ENCODE assay signal across 17 cellular contexts in genomic region chr4:159146454-159146853, GRCh38. TPM values are rescaled to one million over a fixed set of nuclear protein-coding genes. Genes with fewer than 3 reads are reported as not detected.
DNase-seq lines count a peak whose midpoint lies in the region; ATAC-seq, FAIRE-seq and TF ChIP-seq lines count a peak whose summit lies in the region.
"Had no signal": no experiment of that assay in that cellular context is flagged by ENCODE, and none has a peak within 500 bp of the region (broad histone marks: within the 10 kb centered on the region; RNA-seq: fewer than 3 reads in every experiment).

No MANE protein-coding gene starts in this region.

- H3K9me1 ChIP-seq in K562 (ENCODE audit: control insufficient read depth, insufficient read depth, low read length) = no peaks in the 10 kb centered on the region

- intact Hi-C loops in K562 (cut with micrococcal nuclease) (no loop called here), heart left ventricle (cut with DNase I) (loop anchor here in 1 of 10 donors (5.0 kb wide), 1 partner anchor 34 kb away; no protein-coding TSS in a partner anchor)

- TF ChIP-seq RAD21 in K562 (CRISPR knock-in tag; conservative IDR thresholded peaks at IDR 0.05 in 1 of 2, IDR thresholded peaks at IDR 0.05 in 1 of 2) = no peak

- no peak for TF ChIP-seq CTCF in K562 (IDR thresholded peaks at IDR 0.05 in 2 of 3, conservative IDR thresholded peaks at IDR 0.05 in 1 of 3; ENCODE audit: insufficient read depth in 2 of 3, low read depth in 1 of 3, low read length in 3 of 3)
- no peak for TF ChIP-seq CTCF in thoracic aorta (IDR thresholded peaks at IDR 0.05)
- no peak for TF ChIP-seq CTCF in heart left ventricle (IDR thresholded peaks at IDR 0.05)

- POLR2A ChIA-PET in K562 (lab: Yijun Ruan, JAX) = interaction anchor here (0.6 to 1.3 kb wide), 2 partner anchors 26 to 54 kb away, joined by 3 read pairs; no protein-coding TSS in a partner anchor

- no peak for TF ChIP-seq EP300 in K562 (IDR thresholded peaks at IDR 0.05; ENCODE audit: low read length)

- ATAC-seq in K562 (no peak), thoracic aorta (ENCODE audit: insufficient number of reproducible peaks, low FRiP score, low read depth) (no peak), heart left ventricle (no peak)

- H3K4me3 ChIP-seq in K562 = no peak overlapping the region
- H3K4me3 ChIP-seq in thoracic aorta = peak overlapping the region; percentile 26
- no peak overlapping the region for H3K4me3 ChIP-seq in heart left ventricle
- H3K4me3 ChIP-seq: SK-N-MC had no signal

- FAIRE-seq in K562 (lab: Jason Lieb, UNC) = no peak
- FAIRE-seq: H1 had no signal

- H4K20me1 ChIP-seq in K562 (replicated peaks; ENCODE audit: control insufficient read depth, insufficient read depth, low read length) = no peaks in the 10 kb centered on the region

- H3K9me3 ChIP-seq in K562 (replicated peaks; ENCODE audit: control insufficient read depth, insufficient read depth, low read depth, low read length) (no peaks in the 10 kb centered on the region), thoracic aorta (no peaks in the 10 kb centered on the region), heart left ventricle (no peaks in the 10 kb centered on the region)

- CTCF ChIA-PET in K562 (lab: Yijun Ruan, JAX; ENCODE audit: low intra/inter-chr PET ratio) = no interaction called here

- H3K36me3 ChIP-seq in K562 (ENCODE audit: control insufficient read depth, insufficient read depth, low read length) (no peaks in the 10 kb centered on the region), thoracic aorta (no peaks in the 10 kb centered on the region), heart left ventricle (no peaks in the 10 kb centered on the region)

- H2AFZ ChIP-seq in K562 (ENCODE audit: low read depth, low read length) = no peak overlapping the region

- in situ Hi-C loops in K562 (cut with MboI) = no loop called here

- H3K27me3 ChIP-seq in K562 (ENCODE audit: control insufficient read depth in 2 of 2, insufficient read depth in 2 of 2, low read length in 2 of 2) (no peaks in the 10 kb centered on the region), thoracic aorta (replicated peaks; ENCODE audit: insufficient read depth) (no peaks in the 10 kb centered on the region), heart left ventricle (no peaks in the 10 kb centered on the region)

- H3K9ac ChIP-seq in K562 (ENCODE audit: insufficient read depth in 1 of 2, low read depth in 2 of 2, low read length in 2 of 2) = no peak overlapping the region

- H3K27ac ChIP-seq in K562 (ENCODE audit: extremely low read depth, low read depth, low read length) (peak overlapping the region; percentile 12; the same call in 1 of the 3 replicates), thoracic aorta (no peak overlapping the region), heart left ventricle (no peak overlapping the region)
- H3K27ac ChIP-seq: SK-N-MC had no signal

- H3K79me2 ChIP-seq in K562 (ENCODE audit: control insufficient read depth, insufficient read depth, low read length) = peaks cover 90% of the 10 kb centered on the region

- H3K4me1 ChIP-seq in K562 (replicated peaks in 1 of 2; ENCODE audit: control insufficient read depth in 2 of 2, insufficient read depth in 2 of 2, low read length in 2 of 2) (peaks cover 13 to 44% of the 10 kb centered on the region in 2 experiments; a peak in 4 of 5 replicates), thoracic aorta (ENCODE audit: control insufficient read depth in 1 of 2, low read depth in 2 of 2) (peaks cover 29 to 62% of the 10 kb centered on the region in 2 donors), heart left ventricle (peaks cover 0 to 91% (median 58%) of the 10 kb centered on the region in 12 donors)

- BruUV-seq in K562 (replicated peaks; lab: Mats Ljungman, UMichigan) = no TSS peak

- TF ChIP-seq POLR2A in K562 (conservative IDR thresholded peaks at IDR 0.05) = no peak
- TF ChIP-seq POLR2A in heart left ventricle (IDR thresholded peaks at IDR 0.05) = no peak

- H3K4me2 ChIP-seq in K562 (ENCODE audit: insufficient read depth, low read length) = no peak overlapping the region; the same call in 1 of the 2 replicates

- DNase-seq in SIG-M5 treated with dmso at 0.1 percent for 504 hours (lab: John Stamatoyannopoulos, UW; ENCODE audit: unreplicated experiment) (peak; percentile 2), SIG-M5 (lab: John Stamatoyannopoulos, UW) (no peak), NCI-H2171 treated with DMSO at 0.1 percent for 48 hours (lab: John Stamatoyannopoulos, UW) (peak; percentile 60), K562 (ENCODE audit: extremely low read depth in 1 of 4, low spot score in 3 of 4) (no peak), thoracic aorta (ENCODE audit: low spot score) (no peak), heart left ventricle (no peak), activated T-cell treated with anti-CD3 and anti-CD28 coated beads for 4 hours (no peak), UCSD-AML1 (lab: John Stamatoyannopoulos, UW; ENCODE audit: unreplicated experiment) (no peak)
- DNase-seq: ACHN; CD4-positive, alpha-beta T cell; KG1; MM.1S; NCI-H1105 treated with DMSO at 0.1 percent for 48 hours; NCI-H187 treated with DMSO at 0.1 percent for 48 hours; NCI-H524 had no signal

TF ChIP-seq in K562, 482 proteins besides CTCF, POLR2A, EP300 and RAD21:
- TF ChIP-seq CEBPG (CRISPR knock-in tag; IDR thresholded peaks at IDR 0.05) (no peak), CEBPG (tag; conservative IDR thresholded peaks at IDR 0.05 in 1 of 2, IDR thresholded peaks at IDR 0.05 in 1 of 2) (no peak), ZNF561 (CRISPR knock-in tag; conservative IDR thresholded peaks at IDR 0.05) (no peak), ZNF445 (CRISPR knock-in tag; IDR thresholded peaks at IDR 0.05; ENCODE audit: low read depth) (no peak), NCOA4 (IDR thresholded peaks at IDR 0.05; ENCODE audit: partially characterized antibody) (no peak), TARDBP (IDR thresholded peaks at IDR 0.05) (no peak), ZNF239 (CRISPR knock-in tag; IDR thresholded peaks at IDR 0.05) (no peak)
TF ChIP-seq in K562: peak in this region for 0.

RNA-seq across cellular contexts. Expression of gene RAPGEF2, which starts 43.6 kb away (rescaled TPM):
- 50.9 and 149 TPM in 2 replicates for total RNA-seq in K562 (2011; cell fraction: chromatin; rRNA removed; ENCODE audit: low replicate concordance)
- total RNA-seq in K562 (2011; cell fraction: nucleolus; rRNA removed) = 21.8 and 31.8 TPM in 2 replicates
- 43.3 and 46.7 TPM in 2 replicates for total RNA-seq in K562 (2011; cell fraction: nucleoplasm; rRNA removed)
- total RNA-seq in K562 (2014; rRNA removed) (21.2 and 21.4 TPM in 2 replicates), K562 (2014; rRNA removed; fragmentation: Illumina TruSeq; extraction: Trizol) (24.1 and 27.3 TPM in 2 replicates), K562 (2015; rRNA removed; fragmentation: Illumina TruSeq; extraction: Trizol) (29.9 and 32.6 TPM in 2 replicates), K562 (2021) (17.1 and 23.1 TPM in 2 replicates), thoracic aorta (10 to 100 TPM; 63.0 to 63.6 TPM), heart left ventricle (10 to 100 TPM; 35.3 to 75.9 (median 56.9) TPM)
- polyA plus RNA-seq in K562 (2011; rRNA removed) (28.4 and 31.1 TPM in 2 replicates), K562 (2014; fragmentation: Illumina TruSeq; extraction: Trizol) (22.1 and 26.8 TPM in 2 replicates), K562 (2014; fragmentation: Nextera tagmentation; extraction: Ambion mirVana) (1 to 10 TPM; 3.1 to 3.4 TPM), K562 (2014; rRNA removed) (13.1 and 15.0 TPM in 2 replicates), heart left ventricle (10 to 100 TPM; 10.6 to 21.6 TPM)
- 15.8 and 20.2 TPM in 2 replicates for polyA plus RNA-seq in K562 (2011; cell fraction: cytosol; rRNA removed)
- 45.9 and 58.3 TPM in 2 replicates for polyA plus RNA-seq in K562 (2011; cell fraction: nucleus; rRNA removed)
- 16.1 and 24.1 TPM in 2 replicates for polyA plus RNA-seq in K562 (2012)
- polyA minus RNA-seq in K562 (2011; rRNA and poly(A)+ RNA removed) = 127 and 148 TPM in 2 replicates
- polyA minus RNA-seq in K562 (2011; cell fraction: cytosol; rRNA and poly(A)+ RNA removed) = 23.8 and 34.2 TPM in 2 replicates
- 42.3 and 86.1 TPM in 2 replicates for polyA minus RNA-seq in K562 (2011; cell fraction: nucleus; rRNA and poly(A)+ RNA removed)

Comparison
In these comparisons a context has a peak if more than half of its experiments do, and no peak if none do; other contexts are left out.
1. DNase-seq: peak in SIG-M5 treated with dmso at 0.1 percent for 504 hours (single experiment) and NCI-H2171 treated with DMSO at 0.1 percent for 48 hours (single experiment); none in SIG-M5 (single experiment), K562 (0 of 4), thoracic aorta (single experiment), heart left ventricle (0 of 5), activated T-cell treated with anti-CD3 and anti-CD28 coated beads for 4 hours (single experiment) and UCSD-AML1 (single experiment).